Comparison of ENCODE assay signal across 1 cellular context in genomic region chr14:21039585-21040369, GRCh38.
TF ChIP-seq lines count a peak whose summit lies in the region.

No MANE protein-coding gene starts in this region.

TF ChIP-seq in SK-N-SH treated with all-trans-retinoic acid at 6 μM for 48 hours, 23 proteins besides CTCF, POLR2A, EP300 and RAD21 (continued from another document):
- TF ChIP-seq POU6F1 (CRISPR knock-in tag; IDR thresholded peaks at IDR 0.05; ENCODE audit: borderline replicate concordance, low read depth) (no peak), PATZ1 (CRISPR knock-in tag; IDR thresholded peaks at IDR 0.05; ENCODE audit: borderline replicate concordance) (no peak), SNAI2 (CRISPR knock-in tag; IDR thresholded peaks at IDR 0.05) (no peak)
